Comparison of ENCODE assay signal across 1 cellular context in genomic region chr2:113734187-113734586, GRCh38.
TF ChIP-seq lines count a peak whose summit lies in the region.

No MANE protein-coding gene starts in this region.

TF ChIP-seq in HepG2, 621 proteins besides CTCF, POLR2A, EP300 and RAD21 (continued from another document):
- TF ChIP-seq, protein P1, sequence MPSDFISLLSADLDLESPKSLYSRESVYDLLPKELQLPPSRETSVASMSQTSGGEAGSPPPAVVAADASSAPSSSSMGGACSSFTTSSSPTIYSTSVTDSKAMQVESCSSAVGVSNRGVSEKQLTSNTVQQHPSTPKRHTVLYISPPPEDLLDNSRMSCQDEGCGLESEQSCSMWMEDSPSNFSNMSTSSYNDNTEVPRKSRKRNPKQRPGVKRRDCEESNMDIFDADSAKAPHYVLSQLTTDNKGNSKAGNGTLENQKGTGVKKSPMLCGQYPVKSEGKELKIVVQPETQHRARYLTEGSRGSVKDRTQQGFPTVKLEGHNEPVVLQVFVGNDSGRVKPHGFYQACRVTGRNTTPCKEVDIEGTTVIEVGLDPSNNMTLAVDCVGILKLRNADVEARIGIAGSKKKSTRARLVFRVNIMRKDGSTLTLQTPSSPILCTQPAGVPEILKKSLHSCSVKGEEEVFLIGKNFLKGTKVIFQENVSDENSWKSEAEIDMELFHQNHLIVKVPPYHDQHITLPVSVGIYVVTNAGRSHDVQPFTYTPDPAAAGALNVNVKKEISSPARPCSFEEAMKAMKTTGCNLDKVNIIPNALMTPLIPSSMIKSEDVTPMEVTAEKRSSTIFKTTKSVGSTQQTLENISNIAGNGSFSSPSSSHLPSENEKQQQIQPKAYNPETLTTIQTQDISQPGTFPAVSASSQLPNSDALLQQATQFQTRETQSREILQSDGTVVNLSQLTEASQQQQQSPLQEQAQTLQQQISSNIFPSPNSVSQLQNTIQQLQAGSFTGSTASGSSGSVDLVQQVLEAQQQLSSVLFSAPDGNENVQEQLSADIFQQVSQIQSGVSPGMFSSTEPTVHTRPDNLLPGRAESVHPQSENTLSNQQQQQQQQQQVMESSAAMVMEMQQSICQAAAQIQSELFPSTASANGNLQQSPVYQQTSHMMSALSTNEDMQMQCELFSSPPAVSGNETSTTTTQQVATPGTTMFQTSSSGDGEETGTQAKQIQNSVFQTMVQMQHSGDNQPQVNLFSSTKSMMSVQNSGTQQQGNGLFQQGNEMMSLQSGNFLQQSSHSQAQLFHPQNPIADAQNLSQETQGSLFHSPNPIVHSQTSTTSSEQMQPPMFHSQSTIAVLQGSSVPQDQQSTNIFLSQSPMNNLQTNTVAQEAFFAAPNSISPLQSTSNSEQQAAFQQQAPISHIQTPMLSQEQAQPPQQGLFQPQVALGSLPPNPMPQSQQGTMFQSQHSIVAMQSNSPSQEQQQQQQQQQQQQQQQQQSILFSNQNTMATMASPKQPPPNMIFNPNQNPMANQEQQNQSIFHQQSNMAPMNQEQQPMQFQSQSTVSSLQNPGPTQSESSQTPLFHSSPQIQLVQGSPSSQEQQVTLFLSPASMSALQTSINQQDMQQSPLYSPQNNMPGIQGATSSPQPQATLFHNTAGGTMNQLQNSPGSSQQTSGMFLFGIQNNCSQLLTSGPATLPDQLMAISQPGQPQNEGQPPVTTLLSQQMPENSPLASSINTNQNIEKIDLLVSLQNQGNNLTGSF (CRISPR knock-in tag; IDR thresholded peaks at IDR 0.05) = no peak
- TF ChIP-seq, protein P2, sequence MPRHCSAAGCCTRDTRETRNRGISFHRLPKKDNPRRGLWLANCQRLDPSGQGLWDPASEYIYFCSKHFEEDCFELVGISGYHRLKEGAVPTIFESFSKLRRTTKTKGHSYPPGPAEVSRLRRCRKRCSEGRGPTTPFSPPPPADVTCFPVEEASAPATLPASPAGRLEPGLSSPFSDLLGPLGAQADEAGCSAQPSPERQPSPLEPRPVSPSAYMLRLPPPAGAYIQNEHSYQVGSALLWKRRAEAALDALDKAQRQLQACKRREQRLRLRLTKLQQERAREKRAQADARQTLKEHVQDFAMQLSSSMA (CRISPR knock-in tag; IDR thresholded peaks at IDR 0.05) = no peak
- no peak for TF ChIP-seq BRD4 (CRISPR knock-in tag; IDR thresholded peaks at IDR 0.05)
- TF ChIP-seq CSRNP2 (CRISPR knock-in tag; conservative IDR thresholded peaks at IDR 0.05; ENCODE audit: low read depth) = no peak
- TF ChIP-seq ZXDC (CRISPR knock-in tag; IDR thresholded peaks at IDR 0.05) = no peak
